Comparison of ENCODE assay signal across 9 cellular contexts in the genomic region with DNA sequence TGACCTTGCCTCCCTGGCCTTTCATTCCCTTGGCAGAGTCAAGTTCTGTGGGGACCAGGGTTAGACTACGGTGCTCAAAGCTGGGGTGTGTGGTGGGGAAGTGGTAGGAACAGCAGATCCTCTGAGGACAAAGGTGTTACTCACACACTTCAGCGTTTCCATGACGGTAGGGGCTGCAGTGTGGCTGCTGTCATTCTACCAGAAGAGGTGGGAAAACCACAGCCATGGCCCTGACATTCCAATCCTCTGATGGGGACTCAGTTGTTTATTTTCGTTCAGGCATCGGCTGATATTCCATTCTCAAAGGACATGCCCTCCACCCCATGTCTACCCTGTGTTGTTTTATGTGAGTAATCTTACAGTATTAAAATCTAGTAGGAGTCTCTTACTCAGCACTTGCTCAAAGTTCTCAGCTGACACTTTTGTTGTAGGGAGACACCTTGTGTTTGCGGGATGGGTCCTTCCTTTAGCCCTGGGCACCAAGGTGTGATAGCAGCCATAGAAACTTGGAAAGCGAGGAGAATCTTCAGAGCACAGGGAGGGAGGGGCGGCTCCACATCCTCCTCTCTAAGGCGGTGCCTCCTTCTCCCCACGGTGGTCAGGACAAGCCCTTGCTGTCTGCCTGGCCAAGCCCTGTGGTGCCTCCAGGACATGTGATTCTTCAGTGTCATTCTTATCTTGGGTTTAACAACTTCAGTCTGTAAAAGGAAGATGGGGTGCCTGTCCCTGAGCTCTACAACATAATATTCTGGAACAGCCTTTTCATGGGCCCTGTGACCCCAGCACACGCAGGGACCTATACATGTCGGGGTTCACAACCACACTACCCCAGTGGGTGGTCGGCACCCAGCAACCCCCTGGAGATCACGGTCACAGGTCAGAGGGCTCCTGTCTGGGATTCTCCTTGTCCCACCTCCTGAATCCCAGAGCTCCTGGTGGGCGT. TPM values are rescaled to one million over a fixed set of nuclear protein-coding genes. Genes with fewer than 3 reads are reported as not detected.
DNase-seq lines count a peak whose midpoint lies in the region; ATAC-seq and FAIRE-seq lines count a peak whose summit lies in the region.
"Not testable (repeated sequence)": the region's sequence is repeated elsewhere in the genome, so short reads cannot be mapped to it uniquely, and the experiment has no call there.
"Had no signal": no experiment of that assay in that cellular context is flagged by ENCODE, and none has a peak within 500 bp of the region (broad histone marks: within the 10 kb centered on the region; RNA-seq: fewer than 3 reads in every experiment).

No MANE protein-coding gene starts in this region.

- H3K27ac Mint-ChIP-seq in effector memory CD8-positive, alpha-beta T cell, result peak overlapping the region in 1 of 2 donors; percentile 88

- H3K36me3 Mint-ChIP-seq in effector memory CD8-positive, alpha-beta T cell (ENCODE audit: insufficient read depth), result not testable (repeated sequence)

- H3K4me3 Mint-ChIP-seq in effector memory CD8-positive, alpha-beta T cell, result not testable (repeated sequence)

- H3K27me3 Mint-ChIP-seq in effector memory CD8-positive, alpha-beta T cell, result peaks cover 16 to 17% of the 10 kb centered on the region in 2 donors

- peak; percentile 27 for DNase-seq in ELR (ENCODE audit: low read depth)
- peak; percentile 49 for DNase-seq in HT-29 (ENCODE audit: low spot score)
- DNase-seq in RCC 7860 (ENCODE audit: low spot score), result peak; percentile 71
- peak; percentile 38 for DNase-seq in activated CD8-positive, alpha-beta memory T cell treated with anti-CD3 and anti-CD28 coated beads for 24 hours
- not testable (repeated sequence) for DNase-seq in effector memory CD8-positive, alpha-beta T cell
- DNase-seq in mesenteric fat pad (ENCODE audit: low spot score), result peak; percentile 28
- DNase-seq in stimulated activated CD8-positive, alpha-beta memory T cell treated with anti-CD3 and anti-CD28 coated beads, Interleukin-12 subunit alpha, Interleukin-12 subunit beta, amount 100 ng/mL, for 1 hour (ENCODE audit: low read depth), result peak; percentile 1

- not testable (repeated sequence) for FAIRE-seq in RCC 7860 (lab: Jason Lieb, UNC)

- not testable (repeated sequence) for H3K9me3 Mint-ChIP-seq in effector memory CD8-positive, alpha-beta T cell

- peak; percentile 36 for ATAC-seq in effector memory CD8-positive, alpha-beta T cell (replicated peaks)

- H3K4me1 Mint-ChIP-seq in effector memory CD8-positive, alpha-beta T cell (ENCODE audit: low read depth in 2 of 2), result not testable (repeated sequence)

RNA-seq across cellular contexts. Expression of a gene that starts 1.7 kb away (rescaled TPM):
- total RNA-seq in HT-29 (2014; rRNA removed; shearing (Covaris generic)), result not detected in 2 replicates
- total RNA-seq in mesenteric fat pad, result not detected
- total RNA-seq: CD4-positive, CD25-positive, alpha-beta regulatory T cell; H9 had no signal

RNA-seq across cellular contexts. Expression of a gene that starts 32.1 kb away (rescaled TPM):
- not detected in 2 replicates for total RNA-seq in HT-29 (2014; rRNA removed; shearing (Covaris generic))
- total RNA-seq in mesenteric fat pad, result 0.22 TPM
- total RNA-seq: CD4-positive, CD25-positive, alpha-beta regulatory T cell; H9 had no signal

RNA-seq across cellular contexts. Expression of a gene that starts 33.0 kb away (rescaled TPM):
- not detected in 2 replicates for total RNA-seq in HT-29 (2014; rRNA removed; shearing (Covaris generic))
- total RNA-seq in mesenteric fat pad, result not detected
- total RNA-seq: CD4-positive, CD25-positive, alpha-beta regulatory T cell; H9 had no signal

RNA-seq across cellular contexts. Expression of a gene that starts 45.0 kb away (rescaled TPM):
- not detected in 2 replicates for total RNA-seq in HT-29 (2014; rRNA removed; shearing (Covaris generic))
- not detected for total RNA-seq in mesenteric fat pad
- total RNA-seq: CD4-positive, CD25-positive, alpha-beta regulatory T cell; H9 had no signal

RNA-seq across cellular contexts. Expression of a gene that starts 47.0 kb away (rescaled TPM):
- total RNA-seq in HT-29 (2014; rRNA removed; shearing (Covaris generic)), result not detected in 2 replicates
- not detected for total RNA-seq in mesenteric fat pad
- total RNA-seq: CD4-positive, CD25-positive, alpha-beta regulatory T cell; H9 had no signal
